In genomic region chr6:56874328-56874727, GRCh38 we compare ENCODE assay signal across 35 cellular contexts.
"Had no signal": no experiment of that assay in that cellular context is flagged by ENCODE, and none has a peak within 500 bp of the region (broad histone marks: within the 10 kb centered on the region; RNA-seq: fewer than 3 reads in every experiment).

No MANE protein-coding gene starts in this region.

- H3K36me3 ChIP-seq: MG63 had no signal

- DNase-seq: Kasumi-1, MG63, MM.1S, MV-4-11, NCI-H1048, NCI-H1092, NCI-H1092 treated with DMSO at 0.1 percent for 48 hours, NCI-H1105, NCI-H1105 treated with DMSO at 0.1 percent for 48 hours, NCI-H1417, NCI-H1417 treated with DMSO at 0.1 percent for 48 hours, NCI-H1436, NCI-H1436 treated with DMSO at 0.1 percent for 48 hours, NCI-H146, NCI-H1694, NCI-H1694 treated with DMSO at 0.1 percent for 48 hours, NCI-H187, NCI-H187 treated with DMSO at 0.1 percent for 48 hours, NCI-H1930, NCI-H2029, NCI-H2029 treated with DMSO at 0.1 percent for 48 hours, NCI-H2081, NCI-H2081 treated with DMSO at 0.1 percent for 48 hours, NCI-H2107, NCI-H2171, NCI-H2171 treated with DMSO at 0.1 percent for 48 hours, NCI-H2227 treated with DMSO at 0.1 percent for 48 hours, NCI-H226, NCI-H345, NCI-H446, NCI-H446 treated with DMSO at 0.1 percent for 48 hours, NCI-H510A, NCI-H510A treated with DMSO at 0.1 percent for 48 hours, NCI-H524, NCI-H524 treated with DMSO at 0.1 percent for 48 hours had no signal

- H3K9me3 ChIP-seq: MG63 had no signal

- H3K4me3 ChIP-seq: MG63 had no signal

- H3K27me3 ChIP-seq: MG63 had no signal
